In the genomic region with DNA sequence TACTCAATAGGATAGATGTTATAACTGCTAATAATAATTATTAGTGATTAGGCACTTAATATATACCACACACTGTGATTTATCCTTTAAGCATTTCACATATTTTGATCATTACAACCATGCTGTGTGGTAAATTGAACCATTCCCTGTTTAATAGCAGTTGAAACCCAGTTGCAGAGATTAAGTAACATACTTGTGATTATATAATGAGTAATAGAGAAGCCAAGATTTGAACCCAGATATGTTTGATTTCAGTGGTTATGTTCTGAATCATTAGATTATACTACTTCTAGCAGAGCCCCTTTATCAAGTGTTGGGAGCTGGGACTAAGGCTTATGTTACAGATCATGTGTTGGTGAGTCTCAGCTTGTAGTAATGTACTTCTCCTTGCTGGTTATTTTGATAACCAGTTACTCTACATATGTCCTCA, we compare ENCODE assay signal across 1 cellular context.
TF ChIP-seq lines count a peak whose summit lies in the region.

No MANE protein-coding gene starts in this region.

TF ChIP-seq in GM23338, 12 proteins besides CTCF, POLR2A, EP300 and RAD21:
- TF ChIP-seq, protein P1, sequence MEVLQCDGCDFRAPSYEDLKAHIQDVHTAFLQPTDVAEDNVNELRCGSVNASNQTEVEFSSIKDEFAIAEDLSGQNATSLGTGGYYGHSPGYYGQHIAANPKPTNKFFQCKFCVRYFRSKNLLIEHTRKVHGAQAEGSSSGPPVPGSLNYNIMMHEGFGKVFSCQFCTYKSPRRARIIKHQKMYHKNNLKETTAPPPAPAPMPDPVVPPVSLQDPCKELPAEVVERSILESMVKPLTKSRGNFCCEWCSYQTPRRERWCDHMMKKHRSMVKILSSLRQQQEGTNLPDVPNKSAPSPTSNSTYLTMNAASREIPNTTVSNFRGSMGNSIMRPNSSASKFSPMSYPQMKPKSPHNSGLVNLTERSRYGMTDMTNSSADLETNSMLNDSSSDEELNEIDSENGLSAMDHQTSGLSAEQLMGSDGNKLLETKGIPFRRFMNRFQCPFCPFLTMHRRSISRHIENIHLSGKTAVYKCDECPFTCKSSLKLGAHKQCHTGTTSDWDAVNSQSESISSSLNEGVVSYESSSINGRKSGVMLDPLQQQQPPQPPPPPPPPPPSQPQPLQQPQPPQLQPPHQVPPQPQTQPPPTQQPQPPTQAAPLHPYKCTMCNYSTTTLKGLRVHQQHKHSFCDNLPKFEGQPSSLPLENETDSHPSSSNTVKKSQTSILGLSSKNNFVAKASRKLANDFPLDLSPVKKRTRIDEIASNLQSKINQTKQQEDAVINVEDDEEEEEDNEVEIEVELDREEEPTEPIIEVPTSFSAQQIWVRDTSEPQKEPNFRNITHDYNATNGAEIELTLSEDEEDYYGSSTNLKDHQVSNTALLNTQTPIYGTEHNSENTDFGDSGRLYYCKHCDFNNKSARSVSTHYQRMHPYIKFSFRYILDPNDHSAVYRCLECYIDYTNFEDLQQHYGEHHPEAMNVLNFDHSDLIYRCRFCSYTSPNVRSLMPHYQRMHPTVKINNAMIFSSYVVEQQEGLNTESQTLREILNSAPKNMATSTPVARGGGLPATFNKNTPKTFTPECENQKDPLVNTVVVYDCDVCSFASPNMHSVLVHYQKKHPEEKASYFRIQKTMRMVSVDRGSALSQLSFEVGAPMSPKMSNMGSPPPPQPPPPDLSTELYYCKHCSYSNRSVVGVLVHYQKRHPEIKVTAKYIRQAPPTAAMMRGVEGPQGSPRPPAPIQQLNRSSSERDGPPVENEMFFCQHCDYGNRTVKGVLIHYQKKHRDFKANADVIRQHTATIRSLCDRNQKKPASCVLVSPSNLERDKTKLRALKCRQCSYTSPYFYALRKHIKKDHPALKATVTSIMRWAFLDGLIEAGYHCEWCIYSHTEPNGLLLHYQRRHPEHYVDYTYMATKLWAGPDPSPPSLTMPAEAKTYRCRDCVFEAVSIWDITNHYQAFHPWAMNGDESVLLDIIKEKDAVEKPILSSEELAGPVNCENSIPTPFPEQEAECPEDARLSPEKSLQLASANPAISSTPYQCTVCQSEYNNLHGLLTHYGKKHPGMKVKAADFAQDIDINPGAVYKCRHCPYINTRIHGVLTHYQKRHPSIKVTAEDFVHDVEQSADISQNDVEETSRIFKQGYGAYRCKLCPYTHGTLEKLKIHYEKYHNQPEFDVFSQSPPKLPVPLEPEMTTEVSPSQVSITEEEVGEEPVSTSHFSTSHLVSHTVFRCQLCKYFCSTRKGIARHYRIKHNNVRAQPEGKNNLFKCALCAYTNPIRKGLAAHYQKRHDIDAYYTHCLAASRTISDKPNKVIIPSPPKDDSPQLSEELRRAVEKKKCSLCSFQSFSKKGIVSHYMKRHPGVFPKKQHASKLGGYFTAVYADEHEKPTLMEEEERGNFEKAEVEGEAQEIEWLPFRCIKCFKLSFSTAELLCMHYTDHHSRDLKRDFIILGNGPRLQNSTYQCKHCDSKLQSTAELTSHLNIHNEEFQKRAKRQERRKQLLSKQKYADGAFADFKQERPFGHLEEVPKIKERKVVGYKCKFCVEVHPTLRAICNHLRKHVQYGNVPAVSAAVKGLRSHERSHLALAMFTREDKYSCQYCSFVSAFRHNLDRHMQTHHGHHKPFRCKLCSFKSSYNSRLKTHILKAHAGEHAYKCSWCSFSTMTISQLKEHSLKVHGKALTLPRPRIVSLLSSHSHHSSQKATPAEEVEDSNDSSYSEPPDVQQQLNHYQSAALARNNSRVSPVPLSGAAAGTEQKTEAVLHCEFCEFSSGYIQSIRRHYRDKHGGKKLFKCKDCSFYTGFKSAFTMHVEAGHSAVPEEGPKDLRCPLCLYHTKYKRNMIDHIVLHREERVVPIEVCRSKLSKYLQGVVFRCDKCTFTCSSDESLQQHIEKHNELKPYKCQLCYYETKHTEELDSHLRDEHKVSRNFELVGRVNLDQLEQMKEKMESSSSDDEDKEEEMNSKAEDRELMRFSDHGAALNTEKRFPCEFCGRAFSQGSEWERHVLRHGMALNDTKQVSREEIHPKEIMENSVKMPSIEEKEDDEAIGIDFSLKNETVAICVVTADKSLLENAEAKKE (CRISPR knock-in tag; IDR thresholded peaks at IDR 0.05): no peak
- TF ChIP-seq ZNF114 (CRISPR knock-in tag; IDR thresholded peaks at IDR 0.05): no peak
- no peak for TF ChIP-seq ZNF331 (CRISPR knock-in tag; IDR thresholded peaks at IDR 0.05; ENCODE audit: low read depth)
- no peak for TF ChIP-seq REST (IDR thresholded peaks at IDR 0.05; ENCODE audit: unreplicated experiment)
- TF ChIP-seq ETS1 (IDR thresholded peaks at IDR 0.05): no peak
- TF ChIP-seq STAT1 (IDR thresholded peaks at IDR 0.05; ENCODE audit: unreplicated experiment): no peak
- no peak for TF ChIP-seq JUNB (IDR thresholded peaks at IDR 0.05; ENCODE audit: unreplicated experiment)
- no peak for TF ChIP-seq EZH2 (IDR thresholded peaks at IDR 0.05; ENCODE audit: low read depth, unreplicated experiment)
- no peak for TF ChIP-seq NANOG (IDR thresholded peaks at IDR 0.05; ENCODE audit: borderline replicate concordance)
- TF ChIP-seq POLR2AphosphoS5 (IDR thresholded peaks at IDR 0.05; ENCODE audit: low read depth): no peak
- no peak for TF ChIP-seq CREB1 (CRISPR knock-in tag; IDR thresholded peaks at IDR 0.05; ENCODE audit: low read depth)
- TF ChIP-seq EZH2phosphoT487 (IDR thresholded peaks at IDR 0.05; ENCODE audit: unreplicated experiment): no peak
TF ChIP-seq in GM23338: peak in this region for 0.
